18 cellular contexts compared by ENCODE assay signal in genomic region chr17:29758255-29758654, GRCh38.
DNase-seq lines count a peak whose midpoint lies in the region; ATAC-seq and TF ChIP-seq lines count a peak whose summit lies in the region.
"Had no signal": no experiment of that assay in that cellular context is flagged by ENCODE, and none has a peak within 500 bp of the region (broad histone marks: within the 10 kb centered on the region; RNA-seq: fewer than 3 reads in every experiment).

No MANE protein-coding gene starts in this region.

- 0 out of 2 replicates have a peak, but pooled peaks cover 3% of the 10 kb centered on the region for H4K20me1 ChIP-seq in SU-DHL-6 (ENCODE audit: low read depth, low read length)

- no peak for ATAC-seq in stimulated activated memory B cell treated with anti-CD40 and anti-IgM and Interleukin-4, amounts not matched to agents 10 μg/mL and 1 μg/mL and 100 μg/mL, for 72 hours
- ATAC-seq: A549, esophagus mucosa, HepG2, sciatic nerve had no signal

- intact Hi-C loops in dendritic cell treated with granulocyte-macrophage colony-stimulating factor and Interleukin-4, amounts not matched to agents 40 ng/mL and 50 ng/mL, for 4 days (cut with micrococcal nuclease): no loop called here

- H3K9ac ChIP-seq in SU-DHL-6 (ENCODE audit: low read length): peak overlapping the region; percentile 3

- peak overlapping the region; percentile 34 for H3K27ac ChIP-seq in SU-DHL-6 (ENCODE audit: low read depth, low read length)
- H3K27ac ChIP-seq: A549, VCaP had no signal

- H3K9me3 Mint-ChIP-seq in activated T-cell treated with anti-CD3 and anti-CD28 coated beads, Interleukin-2, amount 50 U/mL, for 24 hours: no peaks in the 10 kb centered on the region
- H3K9me3 Mint-ChIP-seq in dendritic cell treated with granulocyte-macrophage colony-stimulating factor and Interleukin-4, amounts not matched to agents 40 ng/mL and 50 ng/mL, for 4 days: no peaks in the 10 kb centered on the region
- no peaks in the 10 kb centered on the region for H3K9me3 Mint-ChIP-seq in stimulated activated memory B cell treated with anti-CD40 and anti-IgM and Interleukin-4, amounts not matched to agents 10 μg/mL and 1 μg/mL and 100 μg/mL, for 72 hours

- H3K4me3 ChIP-seq in SU-DHL-6 (ENCODE audit: insufficient read depth, low read length, poor library complexity, severe bottlenecking): no peak overlapping the region
- H3K4me3 ChIP-seq: A549 had no signal

- TF ChIP-seq CTCF in SU-DHL-6 (IDR thresholded peaks at IDR 0.05; ENCODE audit: insufficient read depth, low read length, poor library complexity, severe bottlenecking): no peak

- H3K9me3 ChIP-seq in SU-DHL-6 (ENCODE audit: insufficient read depth, low read length): no peaks in the 10 kb centered on the region
- H3K9me3 ChIP-seq: A549, tibial nerve had no signal

- peak overlapping the region; percentile 90 for H3K4me2 ChIP-seq in SU-DHL-6 (ENCODE audit: low read depth, low read length, poor library complexity, severe bottlenecking)
- H3K4me2 ChIP-seq: A549 had no signal

- H3K27ac Mint-ChIP-seq in activated T-cell treated with anti-CD3 and anti-CD28 coated beads, Interleukin-2, amount 50 U/mL, for 24 hours: peak overlapping the region; percentile 85
- H3K27ac Mint-ChIP-seq in dendritic cell treated with granulocyte-macrophage colony-stimulating factor and Interleukin-4, amounts not matched to agents 40 ng/mL and 50 ng/mL, for 4 days: peak overlapping the region; percentile 66
- H3K27ac Mint-ChIP-seq in stimulated activated memory B cell treated with anti-CD40 and anti-IgM and Interleukin-4, amounts not matched to agents 10 μg/mL and 1 μg/mL and 100 μg/mL, for 72 hours: peak overlapping the region; percentile 15

- peaks cover 39% of the 10 kb centered on the region for H3F3A ChIP-seq in SU-DHL-6 (ENCODE audit: insufficient read depth)

- no peak for DNase-seq in activated T-cell treated with anti-CD3 and anti-CD28 coated beads, Interleukin-2, amount 50 U/mL, for 24 hours
- no peak for DNase-seq in activated T-cell treated with anti-CD3 and anti-CD28 coated beads, Interleukin-2, amount 50 U/mL, for 1 hour
- DNase-seq in NCI-H345 treated with DMSO at 0.1 percent for 48 hours (lab: John Stamatoyannopoulos, UW; ENCODE audit: unreplicated experiment) (no peak), NCI-H345 (lab: John Stamatoyannopoulos, UW) (no peak), NCI-H2107 treated with DMSO at 0.1 percent for 48 hours (lab: John Stamatoyannopoulos, UW; ENCODE audit: unreplicated experiment) (no peak)
- DNase-seq: cortex of kidney, NCI-H2081 treated with DMSO at 0.1 percent for 48 hours, NCI-H774, occipital lobe had no signal

- H3K27me3 Mint-ChIP-seq in activated T-cell treated with anti-CD3 and anti-CD28 coated beads, Interleukin-2, amount 50 U/mL, for 24 hours: no peaks in the 10 kb centered on the region
- H3K27me3 Mint-ChIP-seq in dendritic cell treated with granulocyte-macrophage colony-stimulating factor and Interleukin-4, amounts not matched to agents 40 ng/mL and 50 ng/mL, for 4 days: no peaks in the 10 kb centered on the region
- no peaks in the 10 kb centered on the region for H3K27me3 Mint-ChIP-seq in stimulated activated memory B cell treated with anti-CD40 and anti-IgM and Interleukin-4, amounts not matched to agents 10 μg/mL and 1 μg/mL and 100 μg/mL, for 72 hours

- no peak overlapping the region for H2AFZ ChIP-seq in SU-DHL-6 (ENCODE audit: low read depth, low read length, severe bottlenecking)

- H3K4me3 Mint-ChIP-seq in activated T-cell treated with anti-CD3 and anti-CD28 coated beads, Interleukin-2, amount 50 U/mL, for 24 hours: peak overlapping the region; percentile 59
- no peak overlapping the region for H3K4me3 Mint-ChIP-seq in dendritic cell treated with granulocyte-macrophage colony-stimulating factor and Interleukin-4, amounts not matched to agents 40 ng/mL and 50 ng/mL, for 4 days
- no peak overlapping the region for H3K4me3 Mint-ChIP-seq in stimulated activated memory B cell treated with anti-CD40 and anti-IgM and Interleukin-4, amounts not matched to agents 10 μg/mL and 1 μg/mL and 100 μg/mL, for 72 hours

- H3K36me3 Mint-ChIP-seq in activated T-cell treated with anti-CD3 and anti-CD28 coated beads, Interleukin-2, amount 50 U/mL, for 24 hours (ENCODE audit: low read depth): peaks cover 52% of the 10 kb centered on the region
- peaks cover 31% of the 10 kb centered on the region for H3K36me3 Mint-ChIP-seq in dendritic cell treated with granulocyte-macrophage colony-stimulating factor and Interleukin-4, amounts not matched to agents 40 ng/mL and 50 ng/mL, for 4 days (ENCODE audit: low read depth)
- peaks cover 7% of the 10 kb centered on the region for H3K36me3 Mint-ChIP-seq in stimulated activated memory B cell treated with anti-CD40 and anti-IgM and Interleukin-4, amounts not matched to agents 10 μg/mL and 1 μg/mL and 100 μg/mL, for 72 hours

- peaks cover 53% of the 10 kb centered on the region for H3K79me2 ChIP-seq in SU-DHL-6 (ENCODE audit: insufficient read depth, low read length)

- H3K36me3 ChIP-seq in SU-DHL-6 (ENCODE audit: low read length): peaks cover 6% of the 10 kb centered on the region; the same call in 1 of the 2 replicates

- peaks cover 58% of the 10 kb centered on the region for H3K4me1 Mint-ChIP-seq in activated T-cell treated with anti-CD3 and anti-CD28 coated beads, Interleukin-2, amount 50 U/mL, for 24 hours (ENCODE audit: low read depth)
- peaks cover 22% of the 10 kb centered on the region for H3K4me1 Mint-ChIP-seq in dendritic cell treated with granulocyte-macrophage colony-stimulating factor and Interleukin-4, amounts not matched to agents 40 ng/mL and 50 ng/mL, for 4 days (ENCODE audit: low read depth)
- peaks cover 31% of the 10 kb centered on the region for H3K4me1 Mint-ChIP-seq in stimulated activated memory B cell treated with anti-CD40 and anti-IgM and Interleukin-4, amounts not matched to agents 10 μg/mL and 1 μg/mL and 100 μg/mL, for 72 hours

- H3K27me3 ChIP-seq in SU-DHL-6 (ENCODE audit: low read length): no peaks in the 10 kb centered on the region
- H3K27me3 ChIP-seq: tibial nerve had no signal

- H3K9me2 ChIP-seq in SU-DHL-6 (replicated peaks; ENCODE audit: insufficient read depth, low read length): no peaks in the 10 kb centered on the region

Comparison
In these comparisons a context has a peak if more than half of its experiments do, and no peak if none do; other contexts are left out.
1. H3K27ac Mint-ChIP-seq: peak in every context shown above with its lines; median percentile 85 in activated T-cell treated with anti-CD3 and anti-CD28 coated beads, Interleukin-2, amount 50 U/mL, for 24 hours; 66 in dendritic cell treated with granulocyte-macrophage colony-stimulating factor and Interleukin-4, amounts not matched to agents 40 ng/mL and 50 ng/mL, for 4 days; 15 in stimulated activated memory B cell treated with anti-CD40 and anti-IgM and Interleukin-4, amounts not matched to agents 10 μg/mL and 1 μg/mL and 100 μg/mL, for 72 hours.